ENCODE assay signal across 8 cellular contexts in genomic region chr6:116531675-116532570, GRCh38. TPM values are rescaled to one million over a fixed set of nuclear protein-coding genes. Genes with fewer than 3 reads are reported as not detected.
A peak's percentile ranks its signal among the peaks of the same experiment; 100 is the strongest.
DNase-seq lines count a peak whose midpoint lies in the region; ATAC-seq and TF ChIP-seq lines count a peak whose summit lies in the region.

No MANE protein-coding gene starts in this region.

- CTCF ChIA-PET in SK-N-SH (lab: Yijun Ruan, JAX), result interaction anchor here (0.8 to 4.5 kb wide), 16 partner anchors 10 to 463 kb away, joined by 3 to 55 read pairs (median 4); partner anchors contain the start of gene TSPYL1

- no peaks in the 10 kb centered on the region for H3K36me3 ChIP-seq in SK-N-SH (replicated peaks in 1 of 2; ENCODE audit: control insufficient read depth in 1 of 2, insufficient read depth in 2 of 2, low read length in 1 of 2)
- no peaks in the 10 kb centered on the region for H3K36me3 ChIP-seq in gastrocnemius medialis

- ATAC-seq in GM21717 (IDR thresholded peaks at IDR 0.05; ENCODE audit: unreplicated experiment), result peak; percentile 76
- ATAC-seq in left cardiac atrium, result peak; percentile 87 to 89
- ATAC-seq in gastrocnemius medialis, result peak; percentile 82 to 89
- ATAC-seq in GM19452 (IDR thresholded peaks at IDR 0.05; ENCODE audit: unreplicated experiment), result no peak

- no peak overlapping the region for H3K27ac Mint-ChIP-seq in activated naive CD8-positive, alpha-beta T cell treated with anti-CD3 and anti-CD28 coated beads for 36 hours

- H3K4me3 ChIP-seq in SK-N-SH (ENCODE audit: low read depth in 2 of 2, low read length in 1 of 2) (no peak overlapping the region), gastrocnemius medialis (no peak overlapping the region)

- H3K4me1 Mint-ChIP-seq in activated naive CD8-positive, alpha-beta T cell treated with anti-CD3 and anti-CD28 coated beads for 36 hours, result no peaks in the 10 kb centered on the region

- H3K27me3 ChIP-seq in SK-N-SH (ENCODE audit: insufficient read depth) (no peaks in the 10 kb centered on the region), gastrocnemius medialis (no peaks in the 10 kb centered on the region)

- H3K27me3 Mint-ChIP-seq in activated naive CD8-positive, alpha-beta T cell treated with anti-CD3 and anti-CD28 coated beads for 36 hours, result peaks cover 22% of the 10 kb centered on the region

- H3K27ac ChIP-seq in SK-N-SH (ENCODE audit: low read depth in 2 of 2, low read length in 1 of 2), result no peak overlapping the region
- no peak overlapping the region for H3K27ac ChIP-seq in gastrocnemius medialis

- H3K4me1 ChIP-seq in SK-N-SH (ENCODE audit: control insufficient read depth in 1 of 2, insufficient read depth in 2 of 2, low read depth in 1 of 2, low read length in 1 of 2) (peaks cover 0 to 21% of the 10 kb centered on the region in 2 experiments; a peak in 2 of 4 replicates), gastrocnemius medialis (peaks cover 0 to 8% of the 10 kb centered on the region in 2 donors)

- TF ChIP-seq CTCF in SK-N-SH (IDR thresholded peaks at IDR 0.05) (peak; percentile 73), gastrocnemius medialis (IDR thresholded peaks at IDR 0.05 in 4 of 5, conservative IDR thresholded peaks at IDR 0.05 in 1 of 5) (peak; percentile 70 to 86 (median 73))

- H3K9me3 ChIP-seq in SK-N-SH (no peaks in the 10 kb centered on the region), gastrocnemius medialis (no peaks in the 10 kb centered on the region)

- no peaks in the 10 kb centered on the region for H3K9me3 Mint-ChIP-seq in activated naive CD8-positive, alpha-beta T cell treated with anti-CD3 and anti-CD28 coated beads for 36 hours

- no peak overlapping the region for H3K4me3 Mint-ChIP-seq in activated naive CD8-positive, alpha-beta T cell treated with anti-CD3 and anti-CD28 coated beads for 36 hours

- POLR2A ChIA-PET in SK-N-SH (lab: Yijun Ruan, JAX), result no interaction called here

- peaks cover 3% of the 10 kb centered on the region for H3F3A ChIP-seq in SK-N-SH (replicated peaks; ENCODE audit: insufficient read depth)

- no peaks in the 10 kb centered on the region for H4K20me1 ChIP-seq in SK-N-SH (ENCODE audit: insufficient read depth)

- DNase-seq in G401 (ENCODE audit: low spot score), result peak; percentile 49
- DNase-seq in LHCN-M2 (ENCODE audit: low read depth), result peak; percentile 71
- DNase-seq in SK-N-SH, result peak; percentile 56
- DNase-seq in activated naive CD8-positive, alpha-beta T cell treated with anti-CD3 and anti-CD28 coated beads for 36 hours, result peak; percentile 41
- DNase-seq in left cardiac atrium, result peak; percentile 48
- peak; percentile 4 to 25 for DNase-seq in gastrocnemius medialis

- no peaks in the 10 kb centered on the region for H3K36me3 Mint-ChIP-seq in activated naive CD8-positive, alpha-beta T cell treated with anti-CD3 and anti-CD28 coated beads for 36 hours

- intact Hi-C loops in left cardiac atrium (cut with DNase I), result loop anchor here (5.0 to 10.0 kb wide), 4 partner anchors 87 to 315 kb away; no protein-coding TSS in a partner anchor
- intact Hi-C loops in gastrocnemius medialis (cut with DNase I; ENCODE audit: low total_unique reads), result loop anchor here (1.0 to 10.0 kb wide), 3 partner anchors 113 to 245 kb away; partner anchors contain the start of gene DSE

- WGBS in SK-N-SH (ENCODE audit: low lambda C conversion rate), result 85% methylated on average over 12 of the region's 12 CpGs

- TF ChIP-seq RAD21 in SK-N-SH (IDR thresholded peaks at IDR 0.05; ENCODE audit: low read length), result peak; percentile 70

- no peak for TF ChIP-seq POLR2A in gastrocnemius medialis (IDR thresholded peaks at IDR 0.05)

- H3K4me2 ChIP-seq in SK-N-SH, result no peak overlapping the region

- TF ChIP-seq EP300 in SK-N-SH (IDR thresholded peaks at IDR 0.05; ENCODE audit: borderline replicate concordance in 1 of 2, low read depth in 1 of 2, low read length in 1 of 2), result no peak

- no peaks in the 10 kb centered on the region for H3K9me2 ChIP-seq in SK-N-SH

- in situ Hi-C loops in G401 (cut with HindIII; ENCODE audit: low sequenced_read_pairs), result no loop called here
- in situ Hi-C loops in gastrocnemius medialis (cut with MboI; ENCODE audit: low sequenced_read_pairs in 4 of 4), result loop anchor here (5.0 to 25.0 kb wide), 3 partner anchors 245 to 265 kb away; partner anchors contain the start of gene TSPYL1 (in 3 of the 4)

- no peak overlapping the region for H3K9ac ChIP-seq in SK-N-SH

- H3K79me2 ChIP-seq in SK-N-SH (ENCODE audit: insufficient read depth), result no peaks in the 10 kb centered on the region

- peak overlapping the region; percentile 4; the same call in 1 of the 2 replicates for H2AFZ ChIP-seq in SK-N-SH (ENCODE audit: low read depth)

TF ChIP-seq in SK-N-SH, 30 proteins besides CTCF, POLR2A, EP300 and RAD21:
- TF ChIP-seq SMC3 (IDR thresholded peaks at IDR 0.05; ENCODE audit: low read depth, low read length) (peak; percentile 77), JUND (IDR thresholded peaks at IDR 0.05) (no peak)

RNA-seq across cellular contexts. Expression of gene TRAPPC3L, which starts 13.6 kb away (rescaled TPM):
- total RNA-seq in G401 (2014; rRNA removed; shearing (Covaris generic)), result not detected in 2 replicates
- total RNA-seq in LHCN-M2 (2014; rRNA removed) (0.06 TPM in 1 of 2 replicates, not detected in the other), left cardiac atrium (under 1 TPM; 0.24 TPM), gastrocnemius medialis (not detected)
- polyA plus RNA-seq in LHCN-M2 (2012), result 0.04 TPM
- 0.03 and 0.11 TPM in 2 replicates for polyA plus RNA-seq in SK-N-SH (2012; rRNA removed)
- polyA plus RNA-seq in SK-N-SH (2012; cell fraction: cytosol; rRNA removed), result 0.05 and 0.09 TPM in 2 replicates
- 0.07 TPM in 1 of 2 replicates, not detected in the other for polyA plus RNA-seq in SK-N-SH (2012; cell fraction: nucleus; rRNA removed)
- not detected for total RNA-seq in activated naive CD8-positive, alpha-beta T cell treated with anti-CD3 and anti-CD28 coated beads for 36 hours

RNA-seq across cellular contexts. Expression of gene CALHM5, which starts 20.5 kb away (rescaled TPM):
- under 0.01 TPM in 2 replicates for total RNA-seq in G401 (2014; rRNA removed; shearing (Covaris generic))
- 5.1 and 6.3 TPM in 2 replicates for total RNA-seq in LHCN-M2 (2014; rRNA removed)
- 4.3 TPM for polyA plus RNA-seq in LHCN-M2 (2012)
- 0.38 and 0.55 TPM in 2 replicates for polyA plus RNA-seq in SK-N-SH (2012; rRNA removed)
- polyA plus RNA-seq in SK-N-SH (2012; cell fraction: cytosol; rRNA removed), result 0.41 and 0.52 TPM in 2 replicates
- 0.15 and 0.50 TPM in 2 replicates for polyA plus RNA-seq in SK-N-SH (2012; cell fraction: nucleus; rRNA removed)
- total RNA-seq in activated naive CD8-positive, alpha-beta T cell treated with anti-CD3 and anti-CD28 coated beads for 36 hours, result not detected
- 1 to 10 TPM; 2.5 to 3.0 TPM for total RNA-seq in left cardiac atrium
- 1 to 10 TPM in 1 of 4 donors, under 1 TPM in 3; 0.56 to 1.5 (median 0.82) TPM for total RNA-seq in gastrocnemius medialis

RNA-seq across cellular contexts. Expression of gene CALHM4, which starts 21.6 kb away (rescaled TPM):
- total RNA-seq in G401 (2014; rRNA removed; shearing (Covaris generic)), result not detected in 2 replicates
- total RNA-seq in LHCN-M2 (2014; rRNA removed), result 0.26 and 1.3 TPM in 2 replicates
- not detected for polyA plus RNA-seq in LHCN-M2 (2012)
- not detected in 2 replicates for polyA plus RNA-seq in SK-N-SH (2012; rRNA removed)
- 0.04 and 0.05 TPM in 2 replicates for polyA plus RNA-seq in SK-N-SH (2012; cell fraction: cytosol; rRNA removed)
- 0.05 TPM in 1 of 2 replicates, not detected in the other for polyA plus RNA-seq in SK-N-SH (2012; cell fraction: nucleus; rRNA removed)
- not detected for total RNA-seq in activated naive CD8-positive, alpha-beta T cell treated with anti-CD3 and anti-CD28 coated beads for 36 hours
- total RNA-seq in left cardiac atrium, result not detected
- total RNA-seq in gastrocnemius medialis, result not detected

RNA-seq across cellular contexts. Expression of gene RWDD1, which starts 39.4 kb away (rescaled TPM):
- total RNA-seq in G401 (2014; rRNA removed; shearing (Covaris generic)), result 36.6 and 50.3 TPM in 2 replicates
- total RNA-seq in LHCN-M2 (2014; rRNA removed) (46.8 and 61.5 TPM in 2 replicates), left cardiac atrium (10 to 100 TPM; 52.7 to 61.5 TPM), gastrocnemius medialis (10 to 100 TPM; 42.1 to 63.8 (median 51.2) TPM)
- polyA plus RNA-seq in LHCN-M2 (2012), result 46.5 TPM
- polyA plus RNA-seq in SK-N-SH (2012; rRNA removed), result 17.7 and 18.8 TPM in 2 replicates
- polyA plus RNA-seq in SK-N-SH (2012; cell fraction: cytosol; rRNA removed), result 24.6 and 37.6 TPM in 2 replicates
- 5.1 and 6.7 TPM in 2 replicates for polyA plus RNA-seq in SK-N-SH (2012; cell fraction: nucleus; rRNA removed)
- total RNA-seq in activated naive CD8-positive, alpha-beta T cell treated with anti-CD3 and anti-CD28 coated beads for 36 hours, result 10 to 100 TPM; 52.2 to 52.5 TPM

Comparison
In these comparisons a context has a peak if more than half of its experiments do, and no peak if none do; other contexts are left out.
1. DNase-seq: peak in every context shown above with its lines; median percentile 71 in LHCN-M2; 56 in SK-N-SH; 49 in G401; 48 in left cardiac atrium; 41 in activated naive CD8-positive, alpha-beta T cell treated with anti-CD3 and anti-CD28 coated beads for 36 hours; 14 in gastrocnemius medialis.